12 cellular contexts compared by ENCODE assay signal in genomic region chr1:209652121-209652742, GRCh38. TPM values are rescaled to one million over a fixed set of nuclear protein-coding genes. Genes with fewer than 3 reads are reported as not detected.
DNase-seq lines count a peak whose midpoint lies in the region; ATAC-seq lines count a peak whose summit lies in the region.
"Had no signal": no experiment of that assay in that cellular context is flagged by ENCODE, and none has a peak within 500 bp of the region (broad histone marks: within the 10 kb centered on the region; RNA-seq: fewer than 3 reads in every experiment).

TSS of gene LAMB3 (minus strand) at chr1:209652425. CDS start at chr1:209650944, 1,481 bp downstream.

- H3K4me1 ChIP-seq in subcutaneous abdominal adipose tissue (ENCODE audit: control insufficient read depth in 5 of 5, insufficient read depth in 5 of 5, low read length in 5 of 5), result peaks cover 18 to 66% (median 58%) of the 10 kb centered on the region in 5 donors

- H3K27me3 Mint-ChIP-seq in activated CD4-positive, alpha-beta T cell treated with anti-CD3 and anti-CD28 coated beads for 36 hours, result no peaks in the 10 kb centered on the region
- H3K27me3 Mint-ChIP-seq in activated CD4-positive, alpha-beta memory T cell treated with anti-CD3 and anti-CD28 coated beads for 36 hours, result no peaks in the 10 kb centered on the region
- H3K27me3 Mint-ChIP-seq: activated naive CD4-positive, alpha-beta T cell treated with anti-CD3 and anti-CD28 coated beads, Interleukin-2, amount 50 U/mL, for 24 hours had no signal

- peak within 1 kb of the TSS in 1 of 5 donors; percentile 31 for H3K4me3 ChIP-seq in subcutaneous abdominal adipose tissue (ENCODE audit: low read depth in 1 of 5, low read length in 5 of 5)
- H3K4me3 ChIP-seq: gastroesophageal sphincter, thoracic aorta had no signal

- H3K27ac Mint-ChIP-seq in activated CD4-positive, alpha-beta T cell treated with anti-CD3 and anti-CD28 coated beads for 36 hours, result peak within 1 kb of the TSS; percentile 73
- peak within 1 kb of the TSS; percentile 59 for H3K27ac Mint-ChIP-seq in activated CD4-positive, alpha-beta memory T cell treated with anti-CD3 and anti-CD28 coated beads for 36 hours
- H3K27ac Mint-ChIP-seq: activated naive CD4-positive, alpha-beta T cell treated with anti-CD3 and anti-CD28 coated beads, Interleukin-2, amount 50 U/mL, for 24 hours had no signal

- H3K27ac ChIP-seq in layer of hippocampus (ENCODE audit: low read depth, low read length) (peak within 1 kb of the TSS; percentile 21), subcutaneous abdominal adipose tissue (ENCODE audit: low read depth, low read length) (peak within 1 kb of the TSS; percentile 86)

- H3K9ac ChIP-seq in subcutaneous abdominal adipose tissue (ENCODE audit: low read length in 5 of 5), result peak within 1 kb of the TSS in 3 of 5 donors; percentile 52 to 90 (median 61)

- intact Hi-C loops in activated CD4-positive, alpha-beta T cell treated with anti-CD3 and anti-CD28 coated beads for 36 hours (cut with DNase I, micrococcal nuclease), result loop anchor here (2.0 to 5.0 kb wide), 2 partner anchors 95 to 100 kb away; no protein-coding TSS in a partner anchor
- intact Hi-C loops in activated CD4-positive, alpha-beta memory T cell treated with anti-CD3 and anti-CD28 coated beads for 36 hours (cut with micrococcal nuclease), result no loop called here

- no peak for ATAC-seq in activated CD4-positive, alpha-beta T cell treated with anti-CD3 and anti-CD28 coated beads for 36 hours
- ATAC-seq in HG02973 (IDR thresholded peaks at IDR 0.05; ENCODE audit: unreplicated experiment) (no peak), GM21515 (IDR thresholded peaks at IDR 0.05; ENCODE audit: unreplicated experiment) (no peak)
- ATAC-seq: gastroesophageal sphincter had no signal

- H3K4me3 Mint-ChIP-seq in activated CD4-positive, alpha-beta T cell treated with anti-CD3 and anti-CD28 coated beads for 36 hours, result no peak within 1 kb of the TSS
- no peak within 1 kb of the TSS for H3K4me3 Mint-ChIP-seq in activated CD4-positive, alpha-beta memory T cell treated with anti-CD3 and anti-CD28 coated beads for 36 hours
- H3K4me3 Mint-ChIP-seq: activated naive CD4-positive, alpha-beta T cell treated with anti-CD3 and anti-CD28 coated beads, Interleukin-2, amount 50 U/mL, for 24 hours had no signal

- no peak for DNase-seq in activated CD4-positive, alpha-beta T cell treated with anti-CD3 and anti-CD28 coated beads for 36 hours
- no peak for DNase-seq in activated CD4-positive, alpha-beta T cell treated with anti-CD3 and anti-CD28 coated beads for 1 hour
- no peak for DNase-seq in activated CD4-positive, alpha-beta memory T cell treated with anti-CD3 and anti-CD28 coated beads for 36 hours
- DNase-seq in NCI-H226, result no peak
- DNase-seq: SHP77 treated with DMSO at 0.1 percent for 48 hours had no signal

- no peaks in the 10 kb centered on the region for H3K36me3 ChIP-seq in subcutaneous abdominal adipose tissue (ENCODE audit: control insufficient read depth in 5 of 5, insufficient read depth in 5 of 5, low read length in 5 of 5)
- H3K36me3 ChIP-seq: gastroesophageal sphincter, thoracic aorta had no signal

- POLR2A ChIA-PET in activated CD4-positive, alpha-beta T cell treated with anti-CD3 and anti-CD28 coated beads for 36 hours (lab: Charles Lee), result no interaction called here
- POLR2A ChIA-PET in activated CD4-positive, alpha-beta memory T cell treated with anti-CD3 and anti-CD28 coated beads for 36 hours (lab: Charles Lee), result interaction anchor here (0.9 to 1.5 kb wide), 4 partner anchors 21 to 116 kb away, joined by 3 to 6 read pairs (median 5); no protein-coding TSS in a partner anchor

- CTCF ChIA-PET in activated CD4-positive, alpha-beta T cell treated with anti-CD3 and anti-CD28 coated beads for 36 hours (lab: Charles Lee), result interaction anchor here (0.8 to 4.1 kb wide), 7 partner anchors 13 to 96 kb away, joined by 4 to 12 read pairs (median 7); no protein-coding TSS in a partner anchor
- CTCF ChIA-PET in activated CD4-positive, alpha-beta memory T cell treated with anti-CD3 and anti-CD28 coated beads for 36 hours (lab: Charles Lee), result interaction anchor here (0.8 to 2.8 kb wide), 7 partner anchors 24 to 171 kb away, joined by 3 to 13 read pairs (median 6); partner anchors contain the start of gene G0S2

- H3K9me3 ChIP-seq in subcutaneous abdominal adipose tissue (ENCODE audit: control insufficient read depth in 5 of 5, low read length in 5 of 5), result no peaks in the 10 kb centered on the region
- H3K9me3 ChIP-seq: gastroesophageal sphincter, thoracic aorta had no signal

- no peaks in the 10 kb centered on the region for H3K27me3 ChIP-seq in layer of hippocampus (ENCODE audit: control insufficient read depth, insufficient read depth, low read length)
- peaks cover 0 to 4% (median 0%) of the 10 kb centered on the region in 5 donors for H3K27me3 ChIP-seq in subcutaneous abdominal adipose tissue (ENCODE audit: control insufficient read depth in 5 of 5, insufficient read depth in 4 of 5, low read length in 5 of 5)
- H3K27me3 ChIP-seq: gastroesophageal sphincter had no signal

- no peaks in the 10 kb centered on the region for H3K9me3 Mint-ChIP-seq in activated CD4-positive, alpha-beta T cell treated with anti-CD3 and anti-CD28 coated beads for 36 hours (ENCODE audit: low read depth)
- no peaks in the 10 kb centered on the region for H3K9me3 Mint-ChIP-seq in activated CD4-positive, alpha-beta memory T cell treated with anti-CD3 and anti-CD28 coated beads for 36 hours
- H3K9me3 Mint-ChIP-seq: activated naive CD4-positive, alpha-beta T cell treated with anti-CD3 and anti-CD28 coated beads, Interleukin-2, amount 50 U/mL, for 24 hours had no signal

- H3K36me3 Mint-ChIP-seq in activated CD4-positive, alpha-beta T cell treated with anti-CD3 and anti-CD28 coated beads for 36 hours (ENCODE audit: low read depth), result no peaks in the 10 kb centered on the region
- H3K36me3 Mint-ChIP-seq in activated CD4-positive, alpha-beta memory T cell treated with anti-CD3 and anti-CD28 coated beads for 36 hours, result no peaks in the 10 kb centered on the region
- H3K36me3 Mint-ChIP-seq: activated naive CD4-positive, alpha-beta T cell treated with anti-CD3 and anti-CD28 coated beads, Interleukin-2, amount 50 U/mL, for 24 hours had no signal

- peaks cover 54% of the 10 kb centered on the region for H3K4me1 Mint-ChIP-seq in activated CD4-positive, alpha-beta T cell treated with anti-CD3 and anti-CD28 coated beads for 36 hours
- peaks cover 57% of the 10 kb centered on the region for H3K4me1 Mint-ChIP-seq in activated CD4-positive, alpha-beta memory T cell treated with anti-CD3 and anti-CD28 coated beads for 36 hours (ENCODE audit: low read depth)

RNA-seq across cellular contexts. Expression of gene LAMB3, which starts in this region (rescaled TPM):
- 1 to 10 TPM; 3.1 to 4.2 TPM for total RNA-seq in activated CD4-positive, alpha-beta T cell treated with anti-CD3 and anti-CD28 coated beads for 36 hours
- total RNA-seq in activated CD4-positive, alpha-beta memory T cell treated with anti-CD3 and anti-CD28 coated beads for 36 hours, result 10 to 100 TPM; 14.6 to 14.7 TPM
